9 cellular contexts compared by ENCODE assay signal in genomic region chr6:67328269-67328668, GRCh38.
"Had no signal": no experiment of that assay in that cellular context is flagged by ENCODE, and none has a peak within 500 bp of the region (broad histone marks: within the 10 kb centered on the region; RNA-seq: fewer than 3 reads in every experiment).

No MANE protein-coding gene starts in this region.

- H3K27ac Mint-ChIP-seq: HFFc6 had no signal

- H3K36me3 ChIP-seq: HAP-1 had no signal

- H3K9me3 ChIP-seq: HAP-1 had no signal

- H3K9ac ChIP-seq: GM23248, KMS-11 had no signal

- H2AFZ ChIP-seq: GM23248 had no signal

- H3K4me3 Mint-ChIP-seq: HFFc6 had no signal

- ATAC-seq: HCT116 had no signal

- H3K4me3 ChIP-seq: GM23248, HAP-1 had no signal

- H3K4me2 ChIP-seq: KMS-11 had no signal

- DNase-seq: GM23248, GOT3, H7, HFFc6, KBM-7 had no signal

- H3K27ac ChIP-seq: GM23248, HL-60, KMS-11 had no signal

- H3K4me1 ChIP-seq: HAP-1 had no signal
